Comparison of ENCODE assay signal across 9 cellular contexts in the genomic region with DNA sequence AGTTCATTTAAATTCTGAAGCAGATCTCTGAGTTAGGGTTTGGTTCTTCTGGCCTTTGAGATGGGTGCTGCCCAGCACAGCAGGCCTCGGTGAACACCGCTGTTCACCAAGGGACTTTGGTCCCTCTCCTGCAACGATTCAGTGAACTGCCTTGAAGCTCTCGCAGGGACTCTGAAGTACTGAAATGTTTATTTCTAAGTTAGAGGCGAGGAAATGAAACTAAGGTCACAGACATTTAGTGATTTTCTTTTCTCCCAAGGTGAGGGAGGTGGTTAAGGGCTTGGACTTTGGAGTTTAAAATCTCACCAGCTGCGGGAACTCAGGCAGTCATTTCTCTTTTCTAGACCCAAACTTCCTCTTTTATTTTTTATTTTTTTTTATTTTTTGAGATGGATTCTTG. TPM values are rescaled to one million over a fixed set of nuclear protein-coding genes. Genes with fewer than 3 reads are reported as not detected.
DNase-seq lines count a peak whose midpoint lies in the region; ATAC-seq and TF ChIP-seq lines count a peak whose summit lies in the region.
"Had no signal": no experiment of that assay in that cellular context is flagged by ENCODE, and none has a peak within 500 bp of the region (broad histone marks: within the 10 kb centered on the region; RNA-seq: fewer than 3 reads in every experiment).

No MANE protein-coding gene starts in this region.

- H3K4me1 ChIP-seq in tibial nerve: peaks cover 0 to 10% (median 0%) of the 10 kb centered on the region in 4 donors

- TF ChIP-seq CTCF in tibial nerve (IDR thresholded peaks at IDR 0.05): no peak

- no peaks in the 10 kb centered on the region for H3K27me3 ChIP-seq in tibial nerve

- H3K4me3 ChIP-seq in tibial nerve: no peak overlapping the region

- H3K9me3 ChIP-seq in tibial nerve: no peaks in the 10 kb centered on the region

- TF ChIP-seq POLR2A in tibial nerve (IDR thresholded peaks at IDR 0.05): no peak

- ATAC-seq in GM18519 (IDR thresholded peaks at IDR 0.05; ENCODE audit: low FRiP score, unreplicated experiment) (peak; percentile 90), GM21619 (IDR thresholded peaks at IDR 0.05; ENCODE audit: unreplicated experiment) (peak; percentile 89), HG03378 (IDR thresholded peaks at IDR 0.05; ENCODE audit: unreplicated experiment) (peak; percentile 91), left colon (peak; percentile 87)

- intact Hi-C loops in left colon (cut with DNase I, micrococcal nuclease): no loop called here

- TF ChIP-seq EP300 in tibial nerve (IDR thresholded peaks at IDR 0.05): no peak

- no peak overlapping the region for H3K27ac ChIP-seq in tibial nerve

- DNase-seq in left colon (no peak), NCI-H82 treated with DMSO at 0.1 percent for 48 hours (lab: John Stamatoyannopoulos, UW; ENCODE audit: unreplicated experiment) (no peak), COLO668 (lab: John Stamatoyannopoulos, UW; ENCODE audit: unreplicated experiment) (no peak), NCI-H526 (lab: John Stamatoyannopoulos, UW) (no peak), tibial nerve (ENCODE audit: low spot score in 2 of 2) (no peak)
- DNase-seq: RPMI8226 had no signal

- WGBS in tibial nerve, 2 donors: 63 to 77% methylated on average over 6 of the region's 6 CpGs

- peaks cover 0 to 11% (median 0%) of the 10 kb centered on the region in 3 donors for H3K36me3 ChIP-seq in tibial nerve

RNA-seq across cellular contexts. Expression of gene E2F3, which starts 26.2 kb away (rescaled TPM):
- total RNA-seq in left colon (1 to 10 TPM; 9.1 to 9.5 TPM), tibial nerve (1 to 10 TPM; 3.5 to 5.1 (median 4.0) TPM)
